Comparison of ENCODE assay signal across 1 cellular context in the genomic region with DNA sequence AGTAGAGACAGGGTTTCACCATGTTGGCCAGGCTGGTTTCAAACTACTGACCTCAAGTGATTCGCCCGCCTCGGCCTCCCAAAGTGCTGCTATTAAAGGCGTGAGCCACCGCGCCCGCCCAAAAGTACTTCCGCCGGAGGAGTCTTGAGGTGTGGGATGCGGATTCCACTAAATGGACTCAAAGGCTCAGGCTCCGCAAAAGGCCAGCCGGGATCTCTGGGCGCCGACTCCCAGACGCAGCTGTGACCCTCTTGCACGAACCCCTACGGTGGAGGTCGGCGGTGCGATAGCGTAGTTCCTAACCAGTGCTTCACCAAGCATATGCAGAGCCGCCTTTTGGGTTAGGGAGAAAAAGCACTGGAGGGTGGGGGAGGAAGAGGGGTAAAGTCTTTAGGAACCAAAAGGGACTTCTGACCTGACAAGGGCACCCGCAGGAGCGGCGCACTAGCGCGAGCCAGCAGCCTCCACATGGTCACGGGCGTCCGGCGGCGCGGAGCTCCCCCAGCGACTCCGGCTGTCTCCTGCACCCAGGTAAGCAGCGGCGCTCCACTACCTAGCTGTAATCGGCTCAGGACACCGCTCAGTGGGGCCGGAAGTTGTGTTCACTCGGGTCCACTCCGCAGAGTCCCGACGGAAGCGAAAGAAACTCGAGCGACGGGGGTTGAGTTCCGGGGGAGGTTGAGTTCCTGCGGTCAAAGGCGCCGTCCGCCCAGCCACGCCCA.
TF ChIP-seq lines count a peak whose summit lies in the region.

A gene (minus strand): TSS at position 590 of the 722 bp plus-strand sequence. CDS start 120 bp downstream, at position 470.

TF ChIP-seq in HepG2, 621 proteins besides CTCF, POLR2A, EP300 and RAD21 (continued from another document and continues in another):
- TF ChIP-seq, protein P1, sequence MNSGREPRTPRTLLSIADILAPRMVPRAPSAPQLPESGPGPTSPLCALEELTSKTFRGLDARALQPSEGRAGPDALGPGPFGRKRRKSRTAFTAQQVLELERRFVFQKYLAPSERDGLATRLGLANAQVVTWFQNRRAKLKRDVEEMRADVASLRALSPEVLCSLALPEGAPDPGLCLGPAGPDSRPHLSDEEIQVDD (CRISPR knock-in tag; IDR thresholded peaks at IDR 0.05; ENCODE audit: borderline replicate concordance) = no peak
- peak; percentile 26 for TF ChIP-seq IKZF4 (CRISPR knock-in tag; IDR thresholded peaks at IDR 0.05; ENCODE audit: borderline replicate concordance, low read depth, not compliant biosample characterization)
- TF ChIP-seq GABPB1 (CRISPR knock-in tag; IDR thresholded peaks at IDR 0.05) = peak; percentile 100
- TF ChIP-seq RARG (CRISPR knock-in tag; IDR thresholded peaks at IDR 0.05; ENCODE audit: low read depth) = no peak
- no peak for TF ChIP-seq ZFP62 (CRISPR knock-in tag; IDR thresholded peaks at IDR 0.05)
- TF ChIP-seq, protein P2, sequence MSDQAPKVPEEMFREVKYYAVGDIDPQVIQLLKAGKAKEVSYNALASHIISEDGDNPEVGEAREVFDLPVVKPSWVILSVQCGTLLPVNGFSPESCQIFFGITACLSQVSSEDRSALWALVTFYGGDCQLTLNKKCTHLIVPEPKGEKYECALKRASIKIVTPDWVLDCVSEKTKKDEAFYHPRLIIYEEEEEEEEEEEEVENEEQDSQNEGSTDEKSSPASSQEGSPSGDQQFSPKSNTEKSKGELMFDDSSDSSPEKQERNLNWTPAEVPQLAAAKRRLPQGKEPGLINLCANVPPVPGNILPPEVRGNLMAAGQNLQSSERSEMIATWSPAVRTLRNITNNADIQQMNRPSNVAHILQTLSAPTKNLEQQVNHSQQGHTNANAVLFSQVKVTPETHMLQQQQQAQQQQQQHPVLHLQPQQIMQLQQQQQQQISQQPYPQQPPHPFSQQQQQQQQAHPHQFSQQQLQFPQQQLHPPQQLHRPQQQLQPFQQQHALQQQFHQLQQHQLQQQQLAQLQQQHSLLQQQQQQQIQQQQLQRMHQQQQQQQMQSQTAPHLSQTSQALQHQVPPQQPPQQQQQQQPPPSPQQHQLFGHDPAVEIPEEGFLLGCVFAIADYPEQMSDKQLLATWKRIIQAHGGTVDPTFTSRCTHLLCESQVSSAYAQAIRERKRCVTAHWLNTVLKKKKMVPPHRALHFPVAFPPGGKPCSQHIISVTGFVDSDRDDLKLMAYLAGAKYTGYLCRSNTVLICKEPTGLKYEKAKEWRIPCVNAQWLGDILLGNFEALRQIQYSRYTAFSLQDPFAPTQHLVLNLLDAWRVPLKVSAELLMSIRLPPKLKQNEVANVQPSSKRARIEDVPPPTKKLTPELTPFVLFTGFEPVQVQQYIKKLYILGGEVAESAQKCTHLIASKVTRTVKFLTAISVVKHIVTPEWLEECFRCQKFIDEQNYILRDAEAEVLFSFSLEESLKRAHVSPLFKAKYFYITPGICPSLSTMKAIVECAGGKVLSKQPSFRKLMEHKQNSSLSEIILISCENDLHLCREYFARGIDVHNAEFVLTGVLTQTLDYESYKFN (CRISPR knock-in tag; conservative IDR thresholded peaks at IDR 0.05) = peak; percentile 33; the same call in 1 of the 2 replicates
- TF ChIP-seq PITX1 (CRISPR knock-in tag; IDR thresholded peaks at IDR 0.05) = peak; percentile 36
- peak; percentile 82; the same call in 1 of the 2 replicates for TF ChIP-seq KLF9 (CRISPR knock-in tag; IDR thresholded peaks at IDR 0.05; ENCODE audit: low read depth)
- TF ChIP-seq, protein P3, sequence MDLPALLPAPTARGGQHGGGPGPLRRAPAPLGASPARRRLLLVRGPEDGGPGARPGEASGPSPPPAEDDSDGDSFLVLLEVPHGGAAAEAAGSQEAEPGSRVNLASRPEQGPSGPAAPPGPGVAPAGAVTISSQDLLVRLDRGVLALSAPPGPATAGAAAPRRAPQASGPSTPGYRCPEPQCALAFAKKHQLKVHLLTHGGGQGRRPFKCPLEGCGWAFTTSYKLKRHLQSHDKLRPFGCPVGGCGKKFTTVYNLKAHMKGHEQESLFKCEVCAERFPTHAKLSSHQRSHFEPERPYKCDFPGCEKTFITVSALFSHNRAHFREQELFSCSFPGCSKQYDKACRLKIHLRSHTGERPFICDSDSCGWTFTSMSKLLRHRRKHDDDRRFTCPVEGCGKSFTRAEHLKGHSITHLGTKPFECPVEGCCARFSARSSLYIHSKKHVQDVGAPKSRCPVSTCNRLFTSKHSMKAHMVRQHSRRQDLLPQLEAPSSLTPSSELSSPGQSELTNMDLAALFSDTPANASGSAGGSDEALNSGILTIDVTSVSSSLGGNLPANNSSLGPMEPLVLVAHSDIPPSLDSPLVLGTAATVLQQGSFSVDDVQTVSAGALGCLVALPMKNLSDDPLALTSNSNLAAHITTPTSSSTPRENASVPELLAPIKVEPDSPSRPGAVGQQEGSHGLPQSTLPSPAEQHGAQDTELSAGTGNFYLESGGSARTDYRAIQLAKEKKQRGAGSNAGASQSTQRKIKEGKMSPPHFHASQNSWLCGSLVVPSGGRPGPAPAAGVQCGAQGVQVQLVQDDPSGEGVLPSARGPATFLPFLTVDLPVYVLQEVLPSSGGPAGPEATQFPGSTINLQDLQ (CRISPR knock-in tag; IDR thresholded peaks at IDR 0.05) = peak; percentile 97
- no peak for TF ChIP-seq XBP1 (CRISPR knock-in tag; IDR thresholded peaks at IDR 0.05)
- TF ChIP-seq ZBTB7A (CRISPR knock-in tag; IDR thresholded peaks at IDR 0.05) = peak; percentile 50; the same call in 1 of the 2 replicates
- TF ChIP-seq DMAP1 (CRISPR knock-in tag; IDR thresholded peaks at IDR 0.05) = peak; percentile 83
- TF ChIP-seq, protein P4, sequence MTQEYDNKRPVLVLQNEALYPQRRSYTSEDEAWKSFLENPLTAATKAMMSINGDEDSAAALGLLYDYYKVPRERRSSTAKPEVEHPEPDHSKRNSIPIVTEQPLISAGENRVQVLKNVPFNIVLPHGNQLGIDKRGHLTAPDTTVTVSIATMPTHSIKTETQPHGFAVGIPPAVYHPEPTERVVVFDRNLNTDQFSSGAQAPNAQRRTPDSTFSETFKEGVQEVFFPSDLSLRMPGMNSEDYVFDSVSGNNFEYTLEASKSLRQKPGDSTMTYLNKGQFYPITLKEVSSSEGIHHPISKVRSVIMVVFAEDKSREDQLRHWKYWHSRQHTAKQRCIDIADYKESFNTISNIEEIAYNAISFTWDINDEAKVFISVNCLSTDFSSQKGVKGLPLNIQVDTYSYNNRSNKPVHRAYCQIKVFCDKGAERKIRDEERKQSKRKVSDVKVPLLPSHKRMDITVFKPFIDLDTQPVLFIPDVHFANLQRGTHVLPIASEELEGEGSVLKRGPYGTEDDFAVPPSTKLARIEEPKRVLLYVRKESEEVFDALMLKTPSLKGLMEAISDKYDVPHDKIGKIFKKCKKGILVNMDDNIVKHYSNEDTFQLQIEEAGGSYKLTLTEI (CRISPR knock-in tag; conservative IDR thresholded peaks at IDR 0.05) = no peak
- TF ChIP-seq ZNF335 (CRISPR knock-in tag; IDR thresholded peaks at IDR 0.05) = peak; percentile 87
- TF ChIP-seq, protein P5, sequence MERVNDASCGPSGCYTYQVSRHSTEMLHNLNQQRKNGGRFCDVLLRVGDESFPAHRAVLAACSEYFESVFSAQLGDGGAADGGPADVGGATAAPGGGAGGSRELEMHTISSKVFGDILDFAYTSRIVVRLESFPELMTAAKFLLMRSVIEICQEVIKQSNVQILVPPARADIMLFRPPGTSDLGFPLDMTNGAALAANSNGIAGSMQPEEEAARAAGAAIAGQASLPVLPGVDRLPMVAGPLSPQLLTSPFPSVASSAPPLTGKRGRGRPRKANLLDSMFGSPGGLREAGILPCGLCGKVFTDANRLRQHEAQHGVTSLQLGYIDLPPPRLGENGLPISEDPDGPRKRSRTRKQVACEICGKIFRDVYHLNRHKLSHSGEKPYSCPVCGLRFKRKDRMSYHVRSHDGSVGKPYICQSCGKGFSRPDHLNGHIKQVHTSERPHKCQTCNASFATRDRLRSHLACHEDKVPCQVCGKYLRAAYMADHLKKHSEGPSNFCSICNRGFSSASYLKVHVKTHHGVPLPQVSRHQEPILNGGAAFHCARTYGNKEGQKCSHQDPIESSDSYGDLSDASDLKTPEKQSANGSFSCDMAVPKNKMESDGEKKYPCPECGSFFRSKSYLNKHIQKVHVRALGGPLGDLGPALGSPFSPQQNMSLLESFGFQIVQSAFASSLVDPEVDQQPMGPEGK (CRISPR knock-in tag; IDR thresholded peaks at IDR 0.05) = peak; percentile 49; the same call in 1 of the 2 replicates
- no peak for TF ChIP-seq DNMT3B (CRISPR knock-in tag; conservative IDR thresholded peaks at IDR 0.05)
- peak; percentile 96 for TF ChIP-seq NRL (CRISPR knock-in tag; IDR thresholded peaks at IDR 0.05; ENCODE audit: borderline replicate concordance)
- TF ChIP-seq ZNF296 (CRISPR knock-in tag; conservative IDR thresholded peaks at IDR 0.05) = no peak; the same call in 1 of the 2 replicates
- no peak for TF ChIP-seq ZKSCAN8 (CRISPR knock-in tag; IDR thresholded peaks at IDR 0.05; ENCODE audit: borderline replicate concordance)
- no peak for TF ChIP-seq ZNF225 (CRISPR knock-in tag; IDR thresholded peaks at IDR 0.05)
- TF ChIP-seq, protein P6, sequence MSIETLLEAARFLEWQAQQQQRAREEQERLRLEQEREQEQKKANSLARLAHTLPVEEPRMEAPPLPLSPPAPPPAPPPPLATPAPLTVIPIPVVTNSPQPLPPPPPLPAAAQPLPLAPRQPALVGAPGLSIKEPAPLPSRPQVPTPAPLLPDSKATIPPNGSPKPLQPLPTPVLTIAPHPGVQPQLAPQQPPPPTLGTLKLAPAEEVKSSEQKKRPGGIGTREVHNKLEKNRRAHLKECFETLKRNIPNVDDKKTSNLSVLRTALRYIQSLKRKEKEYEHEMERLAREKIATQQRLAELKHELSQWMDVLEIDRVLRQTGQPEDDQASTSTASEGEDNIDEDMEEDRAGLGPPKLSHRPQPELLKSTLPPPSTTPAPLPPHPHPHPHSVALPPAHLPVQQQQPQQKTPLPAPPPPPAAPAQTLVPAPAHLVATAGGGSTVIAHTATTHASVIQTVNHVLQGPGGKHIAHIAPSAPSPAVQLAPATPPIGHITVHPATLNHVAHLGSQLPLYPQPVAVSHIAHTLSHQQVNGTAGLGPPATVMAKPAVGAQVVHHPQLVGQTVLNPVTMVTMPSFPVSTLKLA (IDR thresholded peaks at IDR 0.05) = no peak
- peak; percentile 75; the same call in 1 of the 2 replicates for TF ChIP-seq SIN3B (IDR thresholded peaks at IDR 0.05; ENCODE audit: low read length)
- no peak for TF ChIP-seq PLRG1 (conservative IDR thresholded peaks at IDR 0.05)
- no peak for TF ChIP-seq ZNF879 (CRISPR knock-in tag; IDR thresholded peaks at IDR 0.05)
- peak; percentile 37; the same call in 1 of the 2 replicates for TF ChIP-seq ZSCAN29 (CRISPR knock-in tag; conservative IDR thresholded peaks at IDR 0.05)
- TF ChIP-seq ZFY (CRISPR knock-in tag; IDR thresholded peaks at IDR 0.05) = peak; percentile 55
- TF ChIP-seq YEATS4 (CRISPR knock-in tag; IDR thresholded peaks at IDR 0.05; ENCODE audit: borderline replicate concordance) = peak; percentile 80
- no peak for TF ChIP-seq ZNF138 (CRISPR knock-in tag; IDR thresholded peaks at IDR 0.05; ENCODE audit: low read depth)
- TF ChIP-seq, protein P7, sequence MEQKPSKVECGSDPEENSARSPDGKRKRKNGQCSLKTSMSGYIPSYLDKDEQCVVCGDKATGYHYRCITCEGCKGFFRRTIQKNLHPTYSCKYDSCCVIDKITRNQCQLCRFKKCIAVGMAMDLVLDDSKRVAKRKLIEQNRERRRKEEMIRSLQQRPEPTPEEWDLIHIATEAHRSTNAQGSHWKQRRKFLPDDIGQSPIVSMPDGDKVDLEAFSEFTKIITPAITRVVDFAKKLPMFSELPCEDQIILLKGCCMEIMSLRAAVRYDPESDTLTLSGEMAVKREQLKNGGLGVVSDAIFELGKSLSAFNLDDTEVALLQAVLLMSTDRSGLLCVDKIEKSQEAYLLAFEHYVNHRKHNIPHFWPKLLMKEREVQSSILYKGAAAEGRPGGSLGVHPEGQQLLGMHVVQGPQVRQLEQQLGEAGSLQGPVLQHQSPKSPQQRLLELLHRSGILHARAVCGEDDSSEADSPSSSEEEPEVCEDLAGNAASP (CRISPR knock-in tag; IDR thresholded peaks at IDR 0.05; ENCODE audit: borderline replicate concordance) = peak; percentile 71
- TF ChIP-seq, protein P8, sequence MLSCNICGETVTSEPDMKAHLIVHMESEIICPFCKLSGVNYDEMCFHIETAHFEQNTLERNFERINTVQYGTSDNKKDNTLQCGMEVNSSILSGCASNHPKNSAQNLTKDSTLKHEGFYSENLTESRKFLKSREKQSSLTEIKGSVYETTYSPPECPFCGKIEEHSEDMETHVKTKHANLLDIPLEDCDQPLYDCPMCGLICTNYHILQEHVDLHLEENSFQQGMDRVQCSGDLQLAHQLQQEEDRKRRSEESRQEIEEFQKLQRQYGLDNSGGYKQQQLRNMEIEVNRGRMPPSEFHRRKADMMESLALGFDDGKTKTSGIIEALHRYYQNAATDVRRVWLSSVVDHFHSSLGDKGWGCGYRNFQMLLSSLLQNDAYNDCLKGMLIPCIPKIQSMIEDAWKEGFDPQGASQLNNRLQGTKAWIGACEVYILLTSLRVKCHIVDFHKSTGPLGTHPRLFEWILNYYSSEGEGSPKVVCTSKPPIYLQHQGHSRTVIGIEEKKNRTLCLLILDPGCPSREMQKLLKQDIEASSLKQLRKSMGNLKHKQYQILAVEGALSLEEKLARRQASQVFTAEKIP (CRISPR knock-in tag; IDR thresholded peaks at IDR 0.05; ENCODE audit: borderline replicate concordance) = no peak
- peak; percentile 74 for TF ChIP-seq ZNF768 (CRISPR knock-in tag; IDR thresholded peaks at IDR 0.05)
- 0 out of 2 replicates have a peak, but pooled peaks have one; percentile 12 for TF ChIP-seq ZNF777 (CRISPR knock-in tag; IDR thresholded peaks at IDR 0.05)
- TF ChIP-seq RXRA (CRISPR knock-in tag; IDR thresholded peaks at IDR 0.05) = peak; percentile 59
- TF ChIP-seq SRF (IDR thresholded peaks at IDR 0.05; ENCODE audit: low read depth, low read length) = peak; percentile 86; the same call in 1 of the 2 replicates
- no peak for TF ChIP-seq ZNF749 (CRISPR knock-in tag; IDR thresholded peaks at IDR 0.05; ENCODE audit: borderline replicate concordance)
- TF ChIP-seq PCBP2 (optimal IDR thresholded peaks at IDR 0.05; ENCODE audit: low read depth, low read length, poor library complexity, severe bottlenecking) = no peak
- 0 out of 2 replicates have a peak, but pooled peaks have one; percentile 44 for TF ChIP-seq STAT5B (CRISPR knock-in tag; IDR thresholded peaks at IDR 0.05)
- peak; percentile 50; the same call in 1 of the 2 replicates for TF ChIP-seq ZBTB7B (CRISPR knock-in tag; IDR thresholded peaks at IDR 0.05)
- TF ChIP-seq NFE2L2 (IDR thresholded peaks at IDR 0.05; ENCODE audit: low read length) = no peak
- peak; percentile 91 for TF ChIP-seq IRF2 (CRISPR knock-in tag; IDR thresholded peaks at IDR 0.05)
- TF ChIP-seq, protein P9, sequence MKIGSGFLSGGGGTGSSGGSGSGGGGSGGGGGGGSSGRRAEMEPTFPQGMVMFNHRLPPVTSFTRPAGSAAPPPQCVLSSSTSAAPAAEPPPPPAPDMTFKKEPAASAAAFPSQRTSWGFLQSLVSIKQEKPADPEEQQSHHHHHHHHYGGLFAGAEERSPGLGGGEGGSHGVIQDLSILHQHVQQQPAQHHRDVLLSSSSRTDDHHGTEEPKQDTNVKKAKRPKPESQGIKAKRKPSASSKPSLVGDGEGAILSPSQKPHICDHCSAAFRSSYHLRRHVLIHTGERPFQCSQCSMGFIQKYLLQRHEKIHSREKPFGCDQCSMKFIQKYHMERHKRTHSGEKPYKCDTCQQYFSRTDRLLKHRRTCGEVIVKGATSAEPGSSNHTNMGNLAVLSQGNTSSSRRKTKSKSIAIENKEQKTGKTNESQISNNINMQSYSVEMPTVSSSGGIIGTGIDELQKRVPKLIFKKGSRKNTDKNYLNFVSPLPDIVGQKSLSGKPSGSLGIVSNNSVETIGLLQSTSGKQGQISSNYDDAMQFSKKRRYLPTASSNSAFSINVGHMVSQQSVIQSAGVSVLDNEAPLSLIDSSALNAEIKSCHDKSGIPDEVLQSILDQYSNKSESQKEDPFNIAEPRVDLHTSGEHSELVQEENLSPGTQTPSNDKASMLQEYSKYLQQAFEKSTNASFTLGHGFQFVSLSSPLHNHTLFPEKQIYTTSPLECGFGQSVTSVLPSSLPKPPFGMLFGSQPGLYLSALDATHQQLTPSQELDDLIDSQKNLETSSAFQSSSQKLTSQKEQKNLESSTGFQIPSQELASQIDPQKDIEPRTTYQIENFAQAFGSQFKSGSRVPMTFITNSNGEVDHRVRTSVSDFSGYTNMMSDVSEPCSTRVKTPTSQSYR (CRISPR knock-in tag; IDR thresholded peaks at IDR 0.05; ENCODE audit: borderline replicate concordance) = no peak
